ENCODE assay signal across 9 cellular contexts in the genomic region with DNA sequence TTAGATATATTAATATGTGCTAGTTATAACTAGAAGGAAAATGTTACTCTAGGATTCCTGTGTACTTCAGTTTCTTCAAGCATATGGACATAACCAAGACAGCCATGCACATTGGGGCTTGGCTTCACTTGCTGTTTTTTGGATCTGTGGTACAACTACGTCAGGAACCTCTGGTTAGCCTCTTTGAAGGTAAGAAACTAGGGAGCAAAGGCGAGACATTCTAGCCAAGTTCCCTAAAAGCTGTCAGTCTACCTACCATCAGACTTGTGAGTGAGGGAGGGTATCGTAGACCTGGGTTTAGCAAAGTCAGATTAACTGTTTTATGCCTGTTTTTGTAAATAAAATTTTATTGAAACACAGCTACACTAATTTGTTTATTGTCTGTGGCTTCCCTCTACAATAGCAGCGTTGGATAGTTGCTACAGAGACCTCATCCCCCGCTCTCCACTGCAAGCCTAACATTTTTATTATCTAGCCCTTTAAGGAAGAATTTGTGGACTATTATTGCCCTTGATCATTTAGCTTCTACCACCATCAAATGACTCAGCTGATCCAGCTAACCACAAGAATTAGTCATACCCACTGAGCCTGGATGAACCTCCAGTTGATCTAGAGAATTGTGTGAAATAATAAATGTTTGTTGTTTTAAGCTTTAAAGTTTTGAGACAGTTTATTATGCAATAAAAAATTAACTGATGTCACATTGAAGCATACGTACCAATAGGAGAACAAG. TPM values are rescaled to one million over a fixed set of nuclear protein-coding genes. Genes with fewer than 3 reads are reported as not detected.
DNase-seq lines count a peak whose midpoint lies in the region; ATAC-seq and TF ChIP-seq lines count a peak whose summit lies in the region.
"Had no signal": no experiment of that assay in that cellular context is flagged by ENCODE, and none has a peak within 500 bp of the region (broad histone marks: within the 10 kb centered on the region; RNA-seq: fewer than 3 reads in every experiment).

No MANE protein-coding gene starts in this region.

- H3K9me3 Mint-ChIP-seq in MCF 10A (ENCODE audit: unreplicated experiment) (no peaks in the 10 kb centered on the region), glutamatergic neuron (ENCODE audit: unreplicated experiment) (peaks cover 1% of the 10 kb centered on the region)
- H3K9me3 Mint-ChIP-seq: neural crest cell had no signal

- H3K4me3 Mint-ChIP-seq in MCF 10A (ENCODE audit: unreplicated experiment) (peak overlapping the region; percentile 49), glutamatergic neuron (ENCODE audit: unreplicated experiment) (no peak overlapping the region)
- H3K4me3 Mint-ChIP-seq: neural crest cell had no signal

- no TSS peak for BruUV-seq in MCF 10A (replicated peaks; lab: Mats Ljungman, UMichigan)

- CTCF ChIA-PET in MCF 10A (lab: Yijun Ruan, JAX): interaction anchor here (0.5 to 1.1 kb wide), 3 partner anchors 112 to 371 kb away, joined by 3 to 4 read pairs (median 3); no protein-coding TSS in a partner anchor

- H3K36me3 Mint-ChIP-seq in MCF 10A (ENCODE audit: insufficient read depth, unreplicated experiment) (no peaks in the 10 kb centered on the region), glutamatergic neuron (ENCODE audit: unreplicated experiment) (no peaks in the 10 kb centered on the region)

- H3K27me3 ChIP-seq in breast epithelium (no peaks in the 10 kb centered on the region), thoracic aorta (replicated peaks; ENCODE audit: insufficient read depth) (no peaks in the 10 kb centered on the region)

- H3K27ac Mint-ChIP-seq in MCF 10A (ENCODE audit: low read depth, unreplicated experiment) (peak overlapping the region; percentile 59), glutamatergic neuron (ENCODE audit: unreplicated experiment) (no peak overlapping the region)

- H3K4me3 ChIP-seq in breast epithelium (no peak overlapping the region), thoracic aorta (no peak overlapping the region)

- peak; percentile 98 for ATAC-seq in esophagus mucosa
- ATAC-seq in thoracic aorta (ENCODE audit: insufficient number of reproducible peaks, low FRiP score, low read depth): peak; percentile 65

- H3K4me1 ChIP-seq in breast epithelium (no peaks in the 10 kb centered on the region), thoracic aorta (ENCODE audit: control insufficient read depth in 1 of 2, low read depth in 2 of 2) (peaks cover 0 to 9% of the 10 kb centered on the region in 2 donors)

- no peak for TF ChIP-seq POLR2A in breast epithelium (IDR thresholded peaks at IDR 0.05)

- no peak for TF ChIP-seq CTCF in MCF 10A (IDR thresholded peaks at IDR 0.05; ENCODE audit: unreplicated experiment)
- TF ChIP-seq CTCF in breast epithelium (IDR thresholded peaks at IDR 0.05): no peak
- no peak for TF ChIP-seq CTCF in thoracic aorta (IDR thresholded peaks at IDR 0.05)
- no peak for TF ChIP-seq CTCF in glutamatergic neuron (IDR thresholded peaks at IDR 0.05; ENCODE audit: partially characterized antibody, unreplicated experiment)

- POLR2A ChIA-PET in MCF 10A (lab: Yijun Ruan, JAX): interaction anchor here (0.6 to 2.5 kb wide), 6 partner anchors 14 to 1057 kb away, joined by 3 to 9 read pairs (median 4); partner anchors contain the start of gene RSRC1

- DNase-seq in MCF 10A (ENCODE audit: unreplicated experiment) (peak; percentile 96), breast epithelium (ENCODE audit: low spot score in 2 of 2) (no peak), RKO (ENCODE audit: low spot score) (peak; percentile 86), thoracic aorta (ENCODE audit: low spot score) (no peak), DMS114 treated with DMSO at 0.1 percent for 48 hours (lab: John Stamatoyannopoulos, UW; ENCODE audit: unreplicated experiment) (no peak), glutamatergic neuron (no peak), SHP77 (lab: John Stamatoyannopoulos, UW) (no peak)

- no peaks in the 10 kb centered on the region for H3K9me3 ChIP-seq in breast epithelium
- no peaks in the 10 kb centered on the region for H3K9me3 ChIP-seq in thoracic aorta

- peaks cover 18% of the 10 kb centered on the region for H3K4me1 Mint-ChIP-seq in MCF 10A (ENCODE audit: insufficient read depth, unreplicated experiment)
- peaks cover 17% of the 10 kb centered on the region for H3K4me1 Mint-ChIP-seq in glutamatergic neuron (ENCODE audit: low read depth, unreplicated experiment)
- H3K4me1 Mint-ChIP-seq: neural crest cell had no signal

- H3K36me3 ChIP-seq in breast epithelium (no peaks in the 10 kb centered on the region), thoracic aorta (no peaks in the 10 kb centered on the region)

- H3K27ac ChIP-seq in breast epithelium (no peak overlapping the region), thoracic aorta (no peak overlapping the region)

- H3K27me3 Mint-ChIP-seq in MCF 10A (ENCODE audit: insufficient read depth, unreplicated experiment): no peaks in the 10 kb centered on the region
- no peaks in the 10 kb centered on the region for H3K27me3 Mint-ChIP-seq in glutamatergic neuron (ENCODE audit: unreplicated experiment)

- intact Hi-C loops in MCF 10A (cut with micrococcal nuclease) (loop anchor here (1.0 kb wide), 1 partner anchor 58 kb away; the partner anchor contains the start of gene RSRC1), breast epithelium (cut with DNase I; ENCODE audit: low total_unique reads) (no loop called here)

RNA-seq across cellular contexts. Expression of gene RSRC1, which starts 58.0 kb away (rescaled TPM):
- total RNA-seq in MCF 10A (2022) (32.3 and 35.8 TPM in 2 replicates), breast epithelium (100 to 1,000 TPM in 1 of 3 donors, 10 to 100 TPM in 2; 53.1 to 101 (median 59.3) TPM), esophagus mucosa (16.9 TPM), thoracic aorta (10 to 100 TPM; 26.6 to 39.5 TPM), glutamatergic neuron (ENCODE audit: unreplicated experiment) (93.9 TPM)

Comparison
In these comparisons a context has a peak if more than half of its experiments do, and no peak if none do; other contexts are left out.
1. DNase-seq: peak in MCF 10A (single experiment) and RKO (single experiment); none in breast epithelium (0 of 2), thoracic aorta (single experiment), DMS114 treated with DMSO at 0.1 percent for 48 hours (single experiment), glutamatergic neuron (single experiment) and SHP77 (0 of 2).